In genomic region chr11:67985302-67985701, GRCh38 we compare ENCODE assay signal across 4 cellular contexts. TPM values are rescaled to one million over a fixed set of nuclear protein-coding genes. Genes with fewer than 3 reads are reported as not detected.
"Had no signal": no experiment of that assay in that cellular context is flagged by ENCODE, and none has a peak within 500 bp of the region (broad histone marks: within the 10 kb centered on the region; RNA-seq: fewer than 3 reads in every experiment).

No MANE protein-coding gene starts in this region.

RNA-seq across cellular contexts. Expression of gene ALDH3B1, which starts 24.8 kb away (rescaled TPM):
- total RNA-seq: activated naive CD4-positive, alpha-beta T cell treated with anti-CD3 and anti-CD28 coated beads for 36 hours; activated naive CD8-positive, alpha-beta T cell treated with anti-CD3 and anti-CD28 coated beads for 36 hours; activated T-helper 1 cell treated with anti-CD3 and anti-CD28 coated beads, Interleukin-12 subunit alpha, Interleukin-12 subunit beta, Interleukin-2, Interleukin-4 antibody, amounts not matched to agents 30 ng/mL and 10 ng/mL and 1 ng/mL, durations not matched to agents 14 hours and 24 hours and 36 hours; activated T-helper 2 cell treated with anti-CD3 and anti-CD28 coated beads, Interferon-gamma antibody, Interleukin-2, Interleukin-4, amounts not matched to agents 10 μg/mL and 5 μg/mL and 100 μg/mL, durations not matched to agents 14 hours and 24 hours and 36 hours had no signal
